ENCODE assay signal across 11 cellular contexts in the genomic region with DNA sequence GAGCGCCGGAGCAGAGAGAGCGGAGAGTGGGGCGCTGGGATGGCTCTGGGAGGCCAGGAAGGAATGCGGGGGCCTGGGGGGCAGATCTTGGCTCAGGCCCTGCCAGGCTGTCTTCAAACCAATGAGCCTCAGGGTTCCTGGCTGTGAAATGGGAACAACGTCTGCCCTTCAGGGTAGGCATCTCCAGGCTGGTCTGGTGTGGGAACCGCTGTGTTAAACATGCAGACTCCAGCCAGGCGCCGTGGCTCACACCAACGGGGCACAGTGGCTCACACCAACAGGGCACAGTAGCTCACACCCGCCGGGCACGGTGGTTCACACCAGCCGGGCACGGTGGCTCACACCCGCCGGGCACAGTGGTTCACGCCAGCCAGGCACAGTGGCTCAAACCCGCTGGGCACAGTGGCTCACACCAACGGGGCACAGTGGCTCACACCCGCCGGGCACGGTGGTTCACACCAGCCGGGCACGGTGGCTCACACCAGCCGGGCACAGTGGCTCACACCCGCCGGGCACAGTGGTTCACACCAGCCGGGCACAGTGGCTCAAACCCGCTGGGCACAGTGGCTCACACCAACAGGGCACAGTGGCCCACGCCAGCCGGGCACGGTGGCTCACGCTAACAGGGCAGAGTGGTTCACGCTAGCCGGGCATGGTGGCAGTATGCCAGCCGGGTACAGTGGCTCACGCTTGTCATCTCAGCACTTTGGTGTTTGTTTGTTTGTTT. TPM values are rescaled to one million over a fixed set of nuclear protein-coding genes. Genes with fewer than 3 reads are reported as not detected.
DNase-seq lines count a peak whose midpoint lies in the region; ATAC-seq, FAIRE-seq and TF ChIP-seq lines count a peak whose summit lies in the region.
"Had no signal": no experiment of that assay in that cellular context is flagged by ENCODE, and none has a peak within 500 bp of the region (broad histone marks: within the 10 kb centered on the region; RNA-seq: fewer than 3 reads in every experiment).

No MANE protein-coding gene starts in this region.

- TF ChIP-seq CTCF in VCaP (conservative IDR thresholded peaks at IDR 0.05) (no peak), fibroblast of the aortic adventitia (IDR thresholded peaks at IDR 0.05; ENCODE audit: insufficient read depth, low read length) (no peak)
- no peak for TF ChIP-seq CTCF in activated CD8-positive, alpha-beta T cell treated with anti-CD3 and anti-CD28 coated beads for 36 hours (IDR thresholded peaks at IDR 0.05)

- CTCF ChIA-PET in activated CD8-positive, alpha-beta T cell treated with anti-CD3 and anti-CD28 coated beads for 36 hours (lab: Charles Lee), result no interaction called here

- peak overlapping the region; percentile 46 for H3K4me3 ChIP-seq in fibroblast of the aortic adventitia (ENCODE audit: low read depth, low read length)
- peak overlapping the region; percentile 47 for H3K4me3 ChIP-seq in skeletal muscle cell (ENCODE audit: low read depth, low read length)
- H3K4me3 ChIP-seq: SJCRH30 had no signal

- H3K9me3 Mint-ChIP-seq in activated CD8-positive, alpha-beta T cell treated with anti-CD3 and anti-CD28 coated beads for 36 hours, result no peaks in the 10 kb centered on the region

- no peak for ATAC-seq in activated CD8-positive, alpha-beta T cell treated with anti-CD3 and anti-CD28 coated beads for 36 hours

- H3K27ac ChIP-seq in VCaP, result peak overlapping the region; percentile 38; the same call in 1 of the 2 replicates
- H3K27ac ChIP-seq: left lung, SJCRH30 had no signal

- intact Hi-C loops in activated CD8-positive, alpha-beta T cell treated with anti-CD3 and anti-CD28 coated beads for 36 hours (cut with micrococcal nuclease), result no loop called here

- peaks cover 29% of the 10 kb centered on the region for H3K27me3 Mint-ChIP-seq in activated CD8-positive, alpha-beta T cell treated with anti-CD3 and anti-CD28 coated beads for 36 hours

- H3K36me3 Mint-ChIP-seq in activated CD8-positive, alpha-beta T cell treated with anti-CD3 and anti-CD28 coated beads for 36 hours (ENCODE audit: low read depth), result no peaks in the 10 kb centered on the region

- POLR2A ChIA-PET in activated CD8-positive, alpha-beta T cell treated with anti-CD3 and anti-CD28 coated beads for 36 hours (lab: Charles Lee), result interaction anchor here (0.5 kb wide), 1 partner anchor 22 kb away, joined by 4 read pairs; no protein-coding TSS in a partner anchor

- H3K4me1 Mint-ChIP-seq in activated CD8-positive, alpha-beta T cell treated with anti-CD3 and anti-CD28 coated beads for 36 hours (ENCODE audit: low read depth), result no peaks in the 10 kb centered on the region

- FAIRE-seq in GM12891 (lab: Jason Lieb, UNC), result peak; percentile 31

- no peak overlapping the region for H3K4me3 Mint-ChIP-seq in activated CD8-positive, alpha-beta T cell treated with anti-CD3 and anti-CD28 coated beads for 36 hours

- DNase-seq in GM12891 (ENCODE audit: insufficient read length, low spot score) (no peak), fibroblast of the aortic adventitia (ENCODE audit: low read depth) (no peak), skeletal muscle cell (ENCODE audit: low read depth) (no peak), D341Med (ENCODE audit: low spot score) (no peak), HCEC 1CT (no peak)
- no peak for DNase-seq in activated CD8-positive, alpha-beta T cell treated with anti-CD3 and anti-CD28 coated beads for 36 hours
- DNase-seq in activated CD4-positive, CD25-positive, alpha-beta regulatory T cell (lab: John Stamatoyannopoulos, UW), result no peak
- DNase-seq: NCI-H446 treated with DMSO at 0.1 percent for 48 hours, SJCRH30 had no signal

- TF ChIP-seq POLR2A in GM12891 (IDR thresholded peaks at IDR 0.05; ENCODE audit: low read depth, low read length), result no peak

- H3K27ac Mint-ChIP-seq in activated CD8-positive, alpha-beta T cell treated with anti-CD3 and anti-CD28 coated beads for 36 hours, result no peak overlapping the region

TF ChIP-seq in GM12891, 5 proteins besides CTCF, POLR2A, EP300 and RAD21:
- no peak for TF ChIP-seq POLR2AphosphoS5 (IDR thresholded peaks at IDR 0.05; ENCODE audit: low read depth, low read length)
TF ChIP-seq in GM12891: peak in this region for 0.

RNA-seq across cellular contexts. Expression of gene EFNA2, which starts 40.1 kb away (rescaled TPM):
- not detected for polyA plus RNA-seq in GM12891 (2012; ENCODE audit: low read depth, missing spikeins)
- not detected in 2 replicates for total RNA-seq in fibroblast of the aortic adventitia (ENCODE audit: low replicate concordance)
- not detected for total RNA-seq in activated CD8-positive, alpha-beta T cell treated with anti-CD3 and anti-CD28 coated beads for 36 hours

RNA-seq across cellular contexts. Expression of gene FAM174C, which starts 50.4 kb away (rescaled TPM):
- 47.7 TPM for polyA plus RNA-seq in GM12891 (2012; ENCODE audit: low read depth, missing spikeins)
- total RNA-seq in fibroblast of the aortic adventitia (ENCODE audit: low replicate concordance), result 25.2 and 123 TPM in 2 replicates
- 10 to 100 TPM; 77.0 to 88.0 TPM for total RNA-seq in activated CD8-positive, alpha-beta T cell treated with anti-CD3 and anti-CD28 coated beads for 36 hours

RNA-seq across cellular contexts. Expression of gene CIRBP, which starts 56.6 kb away (rescaled TPM):
- polyA plus RNA-seq in GM12891 (2012; ENCODE audit: low read depth, missing spikeins), result 297 TPM
- 245 and 776 TPM in 2 replicates for total RNA-seq in fibroblast of the aortic adventitia (ENCODE audit: low replicate concordance)
- 100 to 1,000 TPM; 161 to 180 TPM for total RNA-seq in activated CD8-positive, alpha-beta T cell treated with anti-CD3 and anti-CD28 coated beads for 36 hours

RNA-seq across cellular contexts. Expression of gene NDUFS7, which starts 58.0 kb away (rescaled TPM):
- polyA plus RNA-seq in GM12891 (2012; ENCODE audit: low read depth, missing spikeins), result 82.3 TPM
- 14.6 and 40.7 TPM in 2 replicates for total RNA-seq in fibroblast of the aortic adventitia (ENCODE audit: low replicate concordance)
- total RNA-seq in activated CD8-positive, alpha-beta T cell treated with anti-CD3 and anti-CD28 coated beads for 36 hours, result 100 to 1,000 TPM; 113 to 120 TPM
